21 cellular contexts compared by ENCODE assay signal in the genomic region with DNA sequence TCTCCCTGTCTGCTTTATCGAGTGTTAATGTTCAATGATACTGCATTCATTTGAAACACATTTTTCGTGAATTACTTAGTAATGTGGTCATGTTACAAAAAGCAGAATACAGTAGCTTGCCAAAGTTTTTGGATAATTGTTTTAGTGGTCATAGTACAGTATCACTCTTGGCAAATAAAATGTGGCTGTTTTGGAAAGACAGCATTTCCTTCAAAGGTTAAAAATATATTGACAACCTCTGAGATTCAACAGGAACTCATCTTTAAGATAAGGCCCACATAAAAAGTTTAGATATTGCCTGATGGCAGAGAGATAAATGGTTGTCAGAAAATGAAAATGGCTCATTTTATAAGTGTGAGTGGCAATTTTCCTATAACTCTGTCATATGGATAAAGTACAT.
"Had no signal": no experiment of that assay in that cellular context is flagged by ENCODE, and none has a peak within 500 bp of the region (broad histone marks: within the 10 kb centered on the region; RNA-seq: fewer than 3 reads in every experiment).

No MANE protein-coding gene starts in this region.

- H3K4me1 ChIP-seq: prostate gland, right lobe of liver, upper lobe of left lung had no signal

- H3K27me3 ChIP-seq: right lobe of liver, upper lobe of left lung had no signal

- H3K27ac ChIP-seq: prostate gland, right lobe of liver, upper lobe of left lung, VCaP had no signal

- H3K4me3 ChIP-seq: mucosa of descending colon, prostate gland, right lobe of liver, upper lobe of left lung had no signal

- H3K9me3 ChIP-seq: mucosa of descending colon, prostate gland, right lobe of liver, upper lobe of left lung had no signal

- DNase-seq: activated CD4-positive, alpha-beta T cell treated with anti-CD3 and anti-CD28 coated beads for 36 hours; activated CD8-positive, alpha-beta T cell treated with anti-CD3 and anti-CD28 coated beads, Interleukin-2, amount 10 ng/mL, durations not matched to agents 7 days and 5 days; activated naive CD4-positive, alpha-beta T cell treated with Interleukin-2 at 50 U/mL for 16 hours; activated naive CD8-positive, alpha-beta T cell treated with anti-CD3 and anti-CD28 coated beads, Interleukin-2, amount 50 U/mL, for 24 hours; central memory CD4-positive, alpha-beta T cell; cortex of kidney; effector CD8-positive, alpha-beta T cell; foreskin fibroblast; glutamatergic neuron; immature natural killer cell; left colon; mammary epithelial cell; mucosa of descending colon; nucleus accumbens; right lobe of liver; stimulated activated CD4-positive, alpha-beta T cell treated with anti-CD3 and anti-CD28 coated beads, Interleukin-12 subunit alpha, Interleukin-12 subunit beta, amount 100 ng/mL, for 4 hours; stimulated activated naive CD8-positive, alpha-beta T cell treated with anti-CD3 and anti-CD28 coated beads, Interleukin-15, Interleukin-2, amounts not matched to agents 100 U/mL and 50 U/mL, for 24 hours; T-helper 1 cell; upper lobe of left lung had no signal

- H3K36me3 ChIP-seq: prostate gland, right lobe of liver, upper lobe of left lung had no signal
